Comparison of ENCODE assay signal across 9 cellular contexts in the genomic region with DNA sequence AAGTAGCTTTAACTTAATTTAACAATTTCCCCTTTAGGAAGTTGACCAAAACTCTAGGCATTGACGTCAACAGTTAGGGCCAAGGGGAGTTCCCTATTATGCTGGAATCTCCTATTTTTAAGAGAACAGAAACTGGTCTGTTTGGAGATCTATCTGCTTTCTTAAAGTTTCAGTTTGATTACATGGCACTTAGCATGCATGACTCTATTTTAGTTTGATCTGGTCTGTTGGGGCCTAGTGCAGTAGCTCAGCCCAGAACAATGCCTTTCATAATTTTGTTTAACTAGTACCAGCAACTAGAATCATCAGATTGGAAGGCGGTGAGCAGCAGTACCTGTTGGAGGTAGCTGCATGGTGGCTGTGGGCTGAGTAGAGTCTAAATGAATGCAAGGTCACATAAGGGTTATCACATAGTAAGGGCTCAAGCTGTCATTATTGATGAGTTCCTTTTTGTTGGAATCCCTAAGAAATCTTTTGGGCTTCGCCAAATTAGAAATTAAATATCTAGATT.
A peak's percentile ranks its signal among the peaks of the same experiment; 100 is the strongest.
DNase-seq lines count a peak whose midpoint lies in the region; ATAC-seq and TF ChIP-seq lines count a peak whose summit lies in the region.
"Had no signal": no experiment of that assay in that cellular context is flagged by ENCODE, and none has a peak within 500 bp of the region (broad histone marks: within the 10 kb centered on the region; RNA-seq: fewer than 3 reads in every experiment).

No MANE protein-coding gene starts in this region.

- no peaks in the 10 kb centered on the region for H3K79me2 ChIP-seq in OCI-LY7 (ENCODE audit: insufficient read depth, low read depth, low read length)

- ATAC-seq in Right ventricle myocardium superior (ENCODE audit: poor library complexity) (peak; percentile 51), HG02763 (IDR thresholded peaks at IDR 0.05; ENCODE audit: unreplicated experiment) (peak; percentile 73), upper lobe of left lung (ENCODE audit: low FRiP score in 2 of 2) (peak; percentile 40 to 85)

- no peak overlapping the region for H3K4me2 ChIP-seq in OCI-LY7 (ENCODE audit: low read length)

- CTCF ChIA-PET in OCI-LY7 (lab: Charles Lee; ENCODE audit: unreplicated experiment) = no interaction called here

- intact Hi-C loops in Right ventricle myocardium superior (cut with DNase I) (no loop called here), left ventricle myocardium inferior (cut with micrococcal nuclease) (no loop called here), OCI-LY7 (cut with micrococcal nuclease; ENCODE audit: unreplicated experiment) (no loop called here)

- no peaks in the 10 kb centered on the region for H3K9me2 ChIP-seq in OCI-LY7 (ENCODE audit: insufficient read depth, low read length)

- H4K20me1 ChIP-seq in OCI-LY7 (ENCODE audit: insufficient read depth, low read length) = no peaks in the 10 kb centered on the region

- H3K4me1 ChIP-seq in left ventricle myocardium inferior (no peaks in the 10 kb centered on the region), upper lobe of left lung (peaks cover 0 to 5% (median 0%) of the 10 kb centered on the region in 4 donors), OCI-LY7 (ENCODE audit: insufficient read depth, low read length, poor library complexity, severe bottlenecking) (no peaks in the 10 kb centered on the region)

- H2AFZ ChIP-seq in OCI-LY7 (ENCODE audit: low read length) = no peak overlapping the region

- H3K36me3 ChIP-seq in left ventricle myocardium inferior = no peaks in the 10 kb centered on the region
- no peaks in the 10 kb centered on the region for H3K36me3 ChIP-seq in upper lobe of left lung
- H3K36me3 ChIP-seq in OCI-LY7 (ENCODE audit: insufficient read depth, low read length) = no peaks in the 10 kb centered on the region

- H3K4me3 ChIP-seq in left ventricle myocardium inferior (no peak overlapping the region), upper lobe of left lung (no peak overlapping the region), OCI-LY7 (ENCODE audit: low read depth, low read length, poor library complexity, severe bottlenecking) (no peak overlapping the region)

- H3K27me3 ChIP-seq in left ventricle myocardium inferior (ENCODE audit: low read depth) = peaks cover 41% of the 10 kb centered on the region
- H3K27me3 ChIP-seq in upper lobe of left lung = no peaks in the 10 kb centered on the region

- POLR2A ChIA-PET in OCI-LY7 (lab: Charles Lee) = interaction anchor here (0.9 kb wide), 1 partner anchor 236 kb away, joined by 4 read pairs; no protein-coding TSS in a partner anchor

- TF ChIP-seq CTCF in left ventricle myocardium inferior (IDR thresholded peaks at IDR 0.05; ENCODE audit: borderline replicate concordance) (no peak), upper lobe of left lung (IDR thresholded peaks at IDR 0.05) (no peak), OCI-LY7 (conservative IDR thresholded peaks at IDR 0.05; ENCODE audit: low read length) (no peak)

- TF ChIP-seq EP300 in upper lobe of left lung (IDR thresholded peaks at IDR 0.05) = no peak

- 83 to 89% methylated on average over 3 of the region's 3 CpGs for WGBS in upper lobe of left lung, 2 donors

- H3K27ac ChIP-seq in left ventricle myocardium inferior (replicated peaks) (no peak overlapping the region), upper lobe of left lung (peak overlapping the region in 3 of 4 donors; percentile 33 to 40 (median 35)), OCI-LY7 (ENCODE audit: low read depth, low read length, poor library complexity, severe bottlenecking) (no peak overlapping the region)

- DNase-seq in Right ventricle myocardium superior (no peak), left ventricle myocardium inferior (no peak), RPMI8226 (peak; percentile 15), upper lobe of left lung (no peak), HCEC 1CT (no peak), SKM-1 (lab: John Stamatoyannopoulos, UW; ENCODE audit: unreplicated experiment) (no peak), OCI-LY7 (ENCODE audit: low spot score) (no peak)
- DNase-seq: right cardiac atrium had no signal

- TF ChIP-seq POLR2A in upper lobe of left lung (IDR thresholded peaks at IDR 0.05) = no peak

- H3K9me3 ChIP-seq in left ventricle myocardium inferior (replicated peaks) (no peaks in the 10 kb centered on the region), upper lobe of left lung (no peaks in the 10 kb centered on the region), OCI-LY7 (ENCODE audit: low read length) (no peaks in the 10 kb centered on the region)

- BruUV-seq in OCI-LY7 (replicated peaks; lab: Mats Ljungman, UMichigan) = no TSS peak

Comparison
In these comparisons a context has a peak if more than half of its experiments do, and no peak if none do; other contexts are left out.
1. H3K27ac ChIP-seq: peak in upper lobe of left lung (3 of 4); none in left ventricle myocardium inferior (single experiment) and OCI-LY7 (single experiment).
2. Peak in every context shown above with its lines, with median percentiles within 50 percentile points of each other: ATAC-seq.